Comparison of ENCODE assay signal across 8 cellular contexts in genomic region chr9:104177003-104177611, GRCh38.
DNase-seq lines count a peak whose midpoint lies in the region; ATAC-seq, FAIRE-seq and TF ChIP-seq lines count a peak whose summit lies in the region.

No MANE protein-coding gene starts in this region.

- no peak for FAIRE-seq in RCC 7860 (lab: Jason Lieb, UNC)

- in situ Hi-C loops in G401 (cut with HindIII; ENCODE audit: low sequenced_read_pairs), result no loop called here

- H3K27me3 ChIP-seq in kidney epithelial cell (ENCODE audit: control insufficient read depth, insufficient read depth, low read length), result no peaks in the 10 kb centered on the region

- no peaks in the 10 kb centered on the region for H3K36me3 ChIP-seq in kidney epithelial cell (ENCODE audit: control insufficient read depth, insufficient read depth, low read length)

- ATAC-seq in HG02642 (IDR thresholded peaks at IDR 0.05; ENCODE audit: poor library complexity, unreplicated experiment), result peak; percentile 53
- ATAC-seq in HG02623 (IDR thresholded peaks at IDR 0.05; ENCODE audit: unreplicated experiment), result no peak
- no peak for ATAC-seq in omental fat pad (ENCODE audit: low FRiP score)

- DNase-seq in G401 (ENCODE audit: low spot score) (peak; percentile 8), RCC 7860 (ENCODE audit: low spot score) (peak; percentile 27), kidney epithelial cell (ENCODE audit: low read depth) (no peak), omental fat pad (ENCODE audit: low spot score) (no peak)
- no peak for DNase-seq in NK-92 treated with Interleukin-12 subunit alpha and Interleukin-12 subunit beta, amount 100 ng/mL, for 24 hours (lab: John Stamatoyannopoulos, UW)
- DNase-seq in activated CD4-positive, alpha-beta T cell treated with anti-CD3 and anti-CD28 coated beads, Interleukin-2, amount 50 U/mL, for 48 hours, result no peak

- TF ChIP-seq CTCF in kidney epithelial cell (IDR thresholded peaks at IDR 0.05; ENCODE audit: insufficient read depth, low read length, poor library complexity, severe bottlenecking) (peak; percentile 61), omental fat pad (IDR thresholded peaks at IDR 0.05) (no peak)

- H3K4me3 ChIP-seq in kidney epithelial cell (ENCODE audit: low read depth, low read length), result no peak overlapping the region

Comparison
In these comparisons a context has a peak if more than half of its experiments do, and no peak if none do; other contexts are left out.
1. DNase-seq: peak in G401 (single experiment) and RCC 7860 (single experiment); none in kidney epithelial cell (single experiment), NK-92 treated with Interleukin-12 subunit alpha and Interleukin-12 subunit beta, amount 100 ng/mL, for 24 hours (single experiment), omental fat pad (single experiment) and activated CD4-positive, alpha-beta T cell treated with anti-CD3 and anti-CD28 coated beads, Interleukin-2, amount 50 U/mL, for 48 hours (0 of 2).